ENCODE assay signal across 1 cellular context in genomic region chr1:20884513-20884912, GRCh38.
TF ChIP-seq lines count a peak whose summit lies in the region.

No MANE protein-coding gene starts in this region.

TF ChIP-seq in A549, 52 proteins besides CTCF, POLR2A, EP300 and RAD21 (continued from another document):
- TF ChIP-seq, protein P1, sequence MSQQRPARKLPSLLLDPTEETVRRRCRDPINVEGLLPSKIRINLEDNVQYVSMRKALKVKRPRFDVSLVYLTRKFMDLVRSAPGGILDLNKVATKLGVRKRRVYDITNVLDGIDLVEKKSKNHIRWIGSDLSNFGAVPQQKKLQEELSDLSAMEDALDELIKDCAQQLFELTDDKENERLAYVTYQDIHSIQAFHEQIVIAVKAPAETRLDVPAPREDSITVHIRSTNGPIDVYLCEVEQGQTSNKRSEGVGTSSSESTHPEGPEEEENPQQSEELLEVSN (IDR thresholded peaks at IDR 0.05; ENCODE audit: borderline replicate concordance, low read depth), result no peak
- TF ChIP-seq NFE2L2 (conservative IDR thresholded peaks at IDR 0.05; ENCODE audit: low read length), result no peak
- TF ChIP-seq ESRRA (IDR thresholded peaks at IDR 0.05; ENCODE audit: borderline replicate concordance, low read length), result no peak
- TF ChIP-seq HMGXB4 (CRISPR knock-in tag; IDR thresholded peaks at IDR 0.05; ENCODE audit: borderline replicate concordance), result no peak
